Comparison of ENCODE assay signal across 13 cellular contexts in genomic region chr13:77514336-77514726, GRCh38. TPM values are rescaled to one million over a fixed set of nuclear protein-coding genes. Genes with fewer than 3 reads are reported as not detected.
DNase-seq lines count a peak whose midpoint lies in the region; ATAC-seq, FAIRE-seq and TF ChIP-seq lines count a peak whose summit lies in the region.
"Had no signal": no experiment of that assay in that cellular context is flagged by ENCODE, and none has a peak within 500 bp of the region (broad histone marks: within the 10 kb centered on the region; RNA-seq: fewer than 3 reads in every experiment).

No MANE protein-coding gene starts in this region.

- no peaks in the 10 kb centered on the region for H3K36me3 Mint-ChIP-seq in stimulated activated naive B cell treated with anti-CD40 and anti-IgM and Interleukin-4, amounts not matched to agents 10 μg/mL and 1 μg/mL and 100 μg/mL, for 72 hours
- H3K36me3 Mint-ChIP-seq: neural progenitor cell had no signal

- no peaks in the 10 kb centered on the region for H3K27me3 Mint-ChIP-seq in stimulated activated naive B cell treated with anti-CD40 and anti-IgM and Interleukin-4, amounts not matched to agents 10 μg/mL and 1 μg/mL and 100 μg/mL, for 72 hours

- peaks cover 27 to 29% of the 10 kb centered on the region in 2 donors for H3K4me1 Mint-ChIP-seq in stimulated activated naive B cell treated with anti-CD40 and anti-IgM and Interleukin-4, amounts not matched to agents 10 μg/mL and 1 μg/mL and 100 μg/mL, for 72 hours
- H3K4me1 Mint-ChIP-seq: neural progenitor cell had no signal

- no peaks in the 10 kb centered on the region for H3K36me3 ChIP-seq in transverse colon
- H3K36me3 ChIP-seq: neural progenitor cell had no signal

- H3K9me3 ChIP-seq in transverse colon, result no peaks in the 10 kb centered on the region

- H3K4me1 ChIP-seq in transverse colon, result no peaks in the 10 kb centered on the region
- H3K4me1 ChIP-seq: neural progenitor cell had no signal

- in situ Hi-C loops in transverse colon (cut with MboI; ENCODE audit: low pct_ligation_motif_present in 1 of 4, low pct_unique_long_range_greater_than_20kb in 1 of 4, low sequenced_read_pairs in 3 of 4), result no loop called here

- no peaks in the 10 kb centered on the region for H3K27me3 ChIP-seq in transverse colon
- H3K27me3 ChIP-seq: neural progenitor cell had no signal

- FAIRE-seq in urothelium cell line (lab: Jason Lieb, UNC), result no peak

- intact Hi-C loops in transverse colon (cut with DNase I; ENCODE audit: low total_unique reads), result no loop called here

- H3K4me3 Mint-ChIP-seq in stimulated activated naive B cell treated with anti-CD40 and anti-IgM and Interleukin-4, amounts not matched to agents 10 μg/mL and 1 μg/mL and 100 μg/mL, for 72 hours, result no peak overlapping the region
- H3K4me3 Mint-ChIP-seq: neural progenitor cell had no signal

- peak overlapping the region; percentile 65 for H3K27ac Mint-ChIP-seq in stimulated activated naive B cell treated with anti-CD40 and anti-IgM and Interleukin-4, amounts not matched to agents 10 μg/mL and 1 μg/mL and 100 μg/mL, for 72 hours
- H3K27ac Mint-ChIP-seq: neural progenitor cell had no signal

- no peak overlapping the region for H3K4me3 ChIP-seq in transverse colon
- H3K4me3 ChIP-seq: neural progenitor cell had no signal

- H3K9me3 Mint-ChIP-seq in stimulated activated naive B cell treated with anti-CD40 and anti-IgM and Interleukin-4, amounts not matched to agents 10 μg/mL and 1 μg/mL and 100 μg/mL, for 72 hours, result no peaks in the 10 kb centered on the region
- H3K9me3 Mint-ChIP-seq: neural progenitor cell had no signal

- ATAC-seq in GM19324 (IDR thresholded peaks at IDR 0.05; ENCODE audit: low FRiP score, unreplicated experiment) (peak; percentile 64), HG02571 (IDR thresholded peaks at IDR 0.05; ENCODE audit: unreplicated experiment) (peak; percentile 87), HG03159 (IDR thresholded peaks at IDR 0.05; ENCODE audit: unreplicated experiment) (peak; percentile 82)
- peak; percentile 74 to 75 for ATAC-seq in stimulated activated naive B cell treated with anti-CD40 and anti-IgM and Interleukin-4, amounts not matched to agents 10 μg/mL and 1 μg/mL and 100 μg/mL, for 72 hours (replicated peaks)

- no peak for TF ChIP-seq CTCF in transverse colon (IDR thresholded peaks at IDR 0.05)

- no peak overlapping the region for H3K27ac ChIP-seq in transverse colon
- H3K27ac ChIP-seq: neural progenitor cell had no signal

- TF ChIP-seq EP300 in transverse colon (IDR thresholded peaks at IDR 0.05; ENCODE audit: low read depth), result no peak

- DNase-seq in stimulated activated naive B cell treated with anti-CD40 and anti-IgM and Interleukin-4, amounts not matched to agents 10 μg/mL and 1 μg/mL and 100 μg/mL, for 72 hours, result no peak
- no peak for DNase-seq in urothelium cell line (ENCODE audit: low spot score)
- DNase-seq in H4 (ENCODE audit: low spot score), result no peak
- no peak for DNase-seq in transverse colon
- DNase-seq: cortex of kidney, NCI-H1930 had no signal

- TF ChIP-seq POLR2A in transverse colon (IDR thresholded peaks at IDR 0.05), result no peak

- 0 to 43% methylated on average over 1 of the region's 1 CpG for WGBS in transverse colon (ENCODE audit: low coverage in 1 of 2), 2 donors

RNA-seq across cellular contexts. Expression of gene SCEL, which starts 21.2 kb away (rescaled TPM):
- total RNA-seq in H4 (2014; rRNA removed; shearing (Covaris generic)), result not detected in 2 replicates
- under 1 TPM in 2 of 4 donors, not detected in 2; 0.32 to 0.96 TPM for total RNA-seq in transverse colon
- total RNA-seq: activated CD8-positive, alpha-beta memory T cell treated with anti-CD3 and anti-CD28 coated beads for 36 hours; fibroblast of villous mesenchyme; T-helper 2 cell treated with Interferon-gamma antibody and Interleukin-4, amounts not matched to agents 100 ng/mL and 5 ng/mL, for 36 hours had no signal
